ENCODE assay signal across 18 cellular contexts in the genomic region with DNA sequence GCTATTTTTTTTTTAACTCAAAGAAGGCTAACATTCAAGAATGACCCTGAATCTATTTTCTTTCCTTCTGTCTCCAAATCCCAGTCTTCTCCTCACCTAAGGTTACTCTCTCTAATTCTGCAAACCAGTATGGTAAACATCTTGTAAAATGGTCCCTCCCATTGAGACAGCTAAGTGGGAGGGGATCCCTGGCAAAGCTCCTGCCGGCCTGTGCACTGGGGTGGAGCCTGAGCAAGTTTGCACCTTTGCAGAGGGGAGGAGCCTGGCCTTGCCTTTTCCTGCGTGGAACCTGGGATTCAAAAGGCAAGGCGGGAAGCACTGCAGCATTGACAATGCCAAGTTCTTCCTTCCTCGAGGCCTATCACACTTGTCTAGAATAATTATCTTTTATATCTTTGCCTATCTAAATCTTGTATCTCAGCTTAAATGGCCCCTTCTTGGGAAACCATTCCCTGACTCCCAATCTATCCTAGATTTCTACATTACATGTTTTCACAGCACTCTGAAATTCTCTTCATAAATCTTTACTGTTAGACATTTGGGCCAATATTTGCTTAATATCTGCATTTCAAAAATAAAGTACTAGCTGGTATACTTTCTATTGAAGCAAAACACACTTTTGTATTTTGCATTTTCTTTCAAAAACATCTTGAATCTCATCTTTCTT.
DNase-seq lines count a peak whose midpoint lies in the region; ATAC-seq and TF ChIP-seq lines count a peak whose summit lies in the region.
"Had no signal": no experiment of that assay in that cellular context is flagged by ENCODE, and none has a peak within 500 bp of the region (broad histone marks: within the 10 kb centered on the region; RNA-seq: fewer than 3 reads in every experiment).

No MANE protein-coding gene starts in this region.

- H3K4me3 Mint-ChIP-seq in H9 (no peak overlapping the region), chondrocyte (ENCODE audit: unreplicated experiment) (no peak overlapping the region)
- H3K4me3 Mint-ChIP-seq: activated CD8-positive, alpha-beta T cell treated with anti-CD3 and anti-CD28 coated beads for 36 hours; activated T-cell treated with anti-CD3 and anti-CD28 coated beads, Interleukin-2, amount 50 U/mL, for 72 hours had no signal

- no peaks in the 10 kb centered on the region for H3K9me3 ChIP-seq in H9 (ENCODE audit: control insufficient read depth, low read depth, low read length)
- H3K9me3 ChIP-seq: esophagus squamous epithelium, sigmoid colon had no signal

- no peak overlapping the region for H3K56ac ChIP-seq in H9 (ENCODE audit: insufficient read length, low read depth, low read length)

- H2BK20ac ChIP-seq in H9 (ENCODE audit: low read depth, low read length, poor library complexity, severe bottlenecking) = no peak overlapping the region

- no peak overlapping the region for H4K8ac ChIP-seq in H9 (replicated peaks; ENCODE audit: insufficient read length, low read depth, low read length)

- H3K4me2 ChIP-seq in H9 (ENCODE audit: insufficient read depth, insufficient read length, low read length) = no peak overlapping the region

- H3K14ac ChIP-seq in H9 (ENCODE audit: insufficient read depth, low read length) = no peak overlapping the region

- ATAC-seq in HG03280 (IDR thresholded peaks at IDR 0.05; ENCODE audit: unreplicated experiment) (no peak), GM21529 (IDR thresholded peaks at IDR 0.05; ENCODE audit: unreplicated experiment) (no peak)
- ATAC-seq: activated CD8-positive, alpha-beta T cell treated with anti-CD3 and anti-CD28 coated beads for 36 hours; activated T-cell treated with anti-CD3 and anti-CD28 coated beads, Interleukin-2, amount 50 U/mL, for 72 hours had no signal

- no peak overlapping the region for H4K91ac ChIP-seq in H9 (ENCODE audit: insufficient read length, low read depth, low read length)

- H3K4me1 ChIP-seq in ACC112 (ENCODE audit: control insufficient read depth, insufficient read depth, low read length, unreplicated experiment) (peaks cover 85% of the 10 kb centered on the region), H9 (ENCODE audit: insufficient read depth, low read length) (no peaks in the 10 kb centered on the region; the same call in 1 of the 2 replicates)

- no peaks in the 10 kb centered on the region for H3K79me1 ChIP-seq in H9 (ENCODE audit: insufficient read depth, low read depth, low read length, poor library complexity, severe bottlenecking)

- no peak overlapping the region for H2BK12ac ChIP-seq in H9 (ENCODE audit: insufficient read length, low read depth, low read length)

- H3K18ac ChIP-seq in H9 (ENCODE audit: insufficient read length, low read depth, low read length) = no peak overlapping the region

- peak overlapping the region; percentile 74 for H3K27ac ChIP-seq in ACC112 (ENCODE audit: low read depth, low read length)
- no peak overlapping the region for H3K27ac ChIP-seq in H9 (ENCODE audit: insufficient read length, low read depth, low read length)
- H3K27ac ChIP-seq: esophagus squamous epithelium, sigmoid colon, WERI-Rb-1 had no signal

- no peak overlapping the region for H4K5ac ChIP-seq in H9 (ENCODE audit: insufficient read length, low read depth, low read length)

- H3K9me3 Mint-ChIP-seq in H9 = no peaks in the 10 kb centered on the region
- no peaks in the 10 kb centered on the region for H3K9me3 Mint-ChIP-seq in chondrocyte (ENCODE audit: low read depth)
- H3K9me3 Mint-ChIP-seq: activated CD8-positive, alpha-beta T cell treated with anti-CD3 and anti-CD28 coated beads for 36 hours; activated T-cell treated with anti-CD3 and anti-CD28 coated beads, Interleukin-2, amount 50 U/mL, for 72 hours had no signal

- no peak for TF ChIP-seq CTCF in H9 (conservative IDR thresholded peaks at IDR 0.05)
- no peak for TF ChIP-seq CTCF in chondrocyte (IDR thresholded peaks at IDR 0.05)

- H3K27me3 ChIP-seq in ACC112 (ENCODE audit: insufficient read depth, low read length) = no peaks in the 10 kb centered on the region
- no peaks in the 10 kb centered on the region for H3K27me3 ChIP-seq in H9 (ENCODE audit: insufficient read depth, low read length)
- H3K27me3 ChIP-seq: esophagus squamous epithelium, sigmoid colon had no signal

- H3K36me3 ChIP-seq in ACC112 (ENCODE audit: insufficient read depth, low read length) = peaks cover 11% of the 10 kb centered on the region; the same call in 1 of the 2 replicates
- H3K36me3 ChIP-seq: esophagus squamous epithelium, sigmoid colon, WERI-Rb-1 had no signal

- H3K23me2 ChIP-seq in H9 (ENCODE audit: insufficient read length, low read depth, low read length, poor library complexity, severe bottlenecking) = no peaks in the 10 kb centered on the region

- H3K9ac ChIP-seq in H9 (ENCODE audit: extremely low read depth, insufficient read length, low read length) = no peak overlapping the region

- H3K27me3 Mint-ChIP-seq in H9 (ENCODE audit: low read depth) = no peaks in the 10 kb centered on the region
- H3K27me3 Mint-ChIP-seq in chondrocyte (ENCODE audit: low read depth) = no peaks in the 10 kb centered on the region

- no peak overlapping the region for H3T11ph ChIP-seq in H9 (ENCODE audit: low read length)

- H3K36me3 Mint-ChIP-seq in H9 (ENCODE audit: insufficient read depth in 1 of 3, low read depth in 3 of 3) (no peaks in the 10 kb centered on the region), chondrocyte (ENCODE audit: low read depth) (peaks cover 6% of the 10 kb centered on the region)

- no peak overlapping the region for H2BK5ac ChIP-seq in H9 (ENCODE audit: insufficient read length, low read length)

- H2BK15ac ChIP-seq in H9 (ENCODE audit: low read depth, low read length) = no peak overlapping the region

- H3K4me3 ChIP-seq in ACC112 (ENCODE audit: low read depth, low read length) = no peak overlapping the region
- H3K4me3 ChIP-seq: esophagus squamous epithelium, sigmoid colon had no signal

- WGBS in H9 (ENCODE audit: extremely low coverage, insufficient read length, low lambda C conversion rate) = no CpG with 5 or more reads among the region's 4 CpGs

- no peak overlapping the region for H3K23ac ChIP-seq in H9 (ENCODE audit: insufficient read length, low read depth, low read length)

- H2AFZ ChIP-seq in ACC112 (ENCODE audit: low read length, unreplicated experiment) (no peak overlapping the region), H9 (ENCODE audit: low read length) (no peak overlapping the region)

- no peak overlapping the region for H3K4ac ChIP-seq in H9 (ENCODE audit: low read depth, low read length)

- no peaks in the 10 kb centered on the region for H4K20me1 ChIP-seq in H9 (ENCODE audit: control insufficient read depth, insufficient read depth, insufficient read length)

- H3K27ac Mint-ChIP-seq in H9 (no peak overlapping the region), chondrocyte (ENCODE audit: unreplicated experiment) (peak overlapping the region; percentile 0)
- H3K27ac Mint-ChIP-seq: activated CD8-positive, alpha-beta T cell treated with anti-CD3 and anti-CD28 coated beads for 36 hours; activated T-cell treated with anti-CD3 and anti-CD28 coated beads, Interleukin-2, amount 50 U/mL, for 72 hours had no signal

- DNase-seq in H9 (peak; percentile 71), chondrocyte (ENCODE audit: low spot score) (no peak), mucosa of gallbladder (ENCODE audit: low spot score) (peak; percentile 77)
- DNase-seq in activated CD8-positive, alpha-beta memory T cell treated with anti-CD3 and anti-CD28 coated beads, Interleukin-2, amount 50 U/mL, for 4 hours = no peak
- DNase-seq: activated CD8-positive, alpha-beta T cell treated with anti-CD3 and anti-CD28 coated beads for 36 hours; activated T-cell treated with anti-CD3 and anti-CD28 coated beads, Interleukin-2, amount 50 U/mL, for 72 hours; esophagus squamous epithelium; GF-D8; KBM-7; midbrain; NCI-H1092; nucleus accumbens; SIG-M5; sigmoid colon; WERI-Rb-1 had no signal

- H3K79me2 ChIP-seq in ACC112 (ENCODE audit: control insufficient read depth, insufficient read depth, low read length, unreplicated experiment) (peaks cover 79% of the 10 kb centered on the region), H9 (ENCODE audit: insufficient read depth, low read length) (no peaks in the 10 kb centered on the region)

- H2AK5ac ChIP-seq in H9 (ENCODE audit: insufficient read length, low read length) = no peak overlapping the region

- H3K4me1 Mint-ChIP-seq in H9 (peaks cover 19 to 20% of the 10 kb centered on the region in 2 experiments), chondrocyte (ENCODE audit: low read depth) (peaks cover 77% of the 10 kb centered on the region)

- H2BK120ac ChIP-seq in H9 (ENCODE audit: low read depth, low read length, poor library complexity, severe bottlenecking) = no peak overlapping the region

Comparison
In these comparisons a context has a peak if more than half of its experiments do, and no peak if none do; other contexts are left out.
1. DNase-seq: peak in H9 (single experiment) and mucosa of gallbladder (single experiment); none in chondrocyte (single experiment) and activated CD8-positive, alpha-beta memory T cell treated with anti-CD3 and anti-CD28 coated beads, Interleukin-2, amount 50 U/mL, for 4 hours (single experiment).